In genomic region chr5:8333977-8334376, GRCh38 we compare ENCODE assay signal across 11 cellular contexts.
"Had no signal": no experiment of that assay in that cellular context is flagged by ENCODE, and none has a peak within 500 bp of the region (broad histone marks: within the 10 kb centered on the region; RNA-seq: fewer than 3 reads in every experiment).

No MANE protein-coding gene starts in this region.

- DNase-seq: activated T-cell treated with anti-CD3 and anti-CD28 coated beads, Interleukin-2, amount 50 U/mL, for 24 hours; aorta; brain microvascular endothelial cell; effector memory CD4-positive, alpha-beta T cell; hippocampal formation; kidney glomerular epithelial cell; naive thymus-derived CD4-positive, alpha-beta T cell; retina; stimulated activated CD4-positive, alpha-beta T cell treated with anti-CD3 and anti-CD28 coated beads, Interleukin-2, amount 100 ng/mL, for 48 hours; stimulated activated naive CD4-positive, alpha-beta T cell; upper lobe of left lung had no signal
